24 cellular contexts compared by ENCODE assay signal in genomic region chr3:187550446-187550845, GRCh38.
DNase-seq lines count a peak whose midpoint lies in the region; ATAC-seq lines count a peak whose summit lies in the region.
"Had no signal": no experiment of that assay in that cellular context is flagged by ENCODE, and none has a peak within 500 bp of the region (broad histone marks: within the 10 kb centered on the region; RNA-seq: fewer than 3 reads in every experiment).

No MANE protein-coding gene starts in this region.

- ATAC-seq in Right ventricle myocardium superior (ENCODE audit: poor library complexity): no peak
- ATAC-seq: K562, T-cell had no signal

- intact Hi-C loops in Right ventricle myocardium superior (cut with DNase I): no loop called here

- DNase-seq in AG08395 (ENCODE audit: low spot score) (peak; percentile 40), ELR (ENCODE audit: low read depth) (peak; percentile 7), NCI-H226 (peak; percentile 16), foreskin melanocyte (peak; percentile 29), retina (no peak), NCI-H526 treated with DMSO at 0.1 percent for 48 hours (lab: John Stamatoyannopoulos, UW) (no peak), Right ventricle myocardium superior (no peak)
- DNase-seq in activated effector memory CD4-positive, alpha-beta T cell treated with Interleukin-2 at 50 U/mL for 16 hours: no peak
- DNase-seq: C1 segment of cervical spinal cord; CD4-positive, alpha-beta memory T cell; COR-L47; DMS53; GF-D8; H7; NCI-H1092 treated with DMSO at 0.1 percent for 48 hours; NCI-H1436; NCI-H187; NCI-H2081 treated with DMSO at 0.1 percent for 48 hours; NCI-H446 treated with DMSO at 0.1 percent for 48 hours; NCI-H526; RPMI8226; SHP77; T-cell had no signal

Comparison
In these comparisons a context has a peak if more than half of its experiments do, and no peak if none do; other contexts are left out.
1. DNase-seq: peak in AG08395 (single experiment), ELR (single experiment), NCI-H226 (single experiment) and foreskin melanocyte (single experiment); none in retina (single experiment), NCI-H526 treated with DMSO at 0.1 percent for 48 hours (single experiment), Right ventricle myocardium superior (single experiment) and activated effector memory CD4-positive, alpha-beta T cell treated with Interleukin-2 at 50 U/mL for 16 hours (single experiment).